In genomic region chr6:39400026-39400425, GRCh38 we compare ENCODE assay signal across 31 cellular contexts.
"Had no signal": no experiment of that assay in that cellular context is flagged by ENCODE, and none has a peak within 500 bp of the region (broad histone marks: within the 10 kb centered on the region; RNA-seq: fewer than 3 reads in every experiment).

No MANE protein-coding gene starts in this region.

- H3K27ac ChIP-seq: adrenal gland, ascending aorta, body of pancreas, brain microvascular endothelial cell, breast epithelium, cardiac muscle cell had no signal

- DNase-seq: activated effector memory CD4-positive, alpha-beta T cell treated with anti-CD3 and anti-CD28 coated beads, Interleukin-2, amount 50 U/mL, for 16 hours; activated effector memory CD4-positive, alpha-beta T cell treated with Interleukin-2 at 50 U/mL for 16 hours; activated gamma-delta T cell; activated gamma-delta T cell treated with Interleukin-2 at 50 U/mL for 16 hours; activated naive CD4-positive, alpha-beta T cell; activated naive CD4-positive, alpha-beta T cell treated with anti-CD3 and anti-CD28 coated beads for 36 hours; activated naive CD4-positive, alpha-beta T cell treated with anti-CD3 and anti-CD28 coated beads, Interleukin-2, amount 10 ng/mL, durations not matched to agents 7 days and 5 days; activated naive CD4-positive, alpha-beta T cell treated with anti-CD3 and anti-CD28 coated beads, Interleukin-2, amount 50 U/mL, for 16 hours; activated naive CD4-positive, alpha-beta T cell treated with Interleukin-2 at 50 U/mL for 16 hours; activated naive CD8-positive, alpha-beta T cell treated with anti-CD3 and anti-CD28 coated beads for 36 hours; activated naive CD8-positive, alpha-beta T cell treated with anti-CD3 and anti-CD28 coated beads, Interleukin-2, amount 10 ng/mL, durations not matched to agents 7 days and 5 days; activated naive CD8-positive, alpha-beta T cell treated with anti-CD3 and anti-CD28 coated beads, Interleukin-2, amount 50 U/mL, for 24 hours; activated T-cell treated with anti-CD3 and anti-CD28 coated beads for 4 hours; activated T-cell treated with anti-CD3 and anti-CD28 coated beads, Interleukin-2, amount 50 U/mL, for 1 hour; activated T-cell treated with anti-CD3 and anti-CD28 coated beads, Interleukin-2, amount 50 U/mL, for 24 hours; activated T-cell treated with anti-CD3 and anti-CD28 coated beads, Interleukin-2, amount 50 U/mL, for 4 hours; activated T-cell treated with anti-CD3 and anti-CD28 coated beads, Interleukin-2, amount 50 U/mL, for 48 hours; activated T-cell treated with anti-CD3 and anti-CD28 coated beads, Interleukin-2, amount 50 U/mL, for 72 hours; adrenal gland; amniotic stem cell; amygdala; anterior cingulate cortex; aorta; body of pancreas; brain microvascular endothelial cell; caudate nucleus; central memory CD4-positive, alpha-beta T cell; cerebellar nuclear complex had no signal

- H3K9me3 ChIP-seq: adrenal gland, ascending aorta, body of pancreas, breast epithelium had no signal

- H3K36me3 ChIP-seq: adrenal gland, ascending aorta, brain microvascular endothelial cell, breast epithelium, cardiac muscle cell had no signal

- H3K4me3 ChIP-seq: adrenal gland, ascending aorta, body of pancreas, breast epithelium, cardiac muscle cell had no signal

- H3K27me3 ChIP-seq: adrenal gland, ascending aorta, body of pancreas, brain microvascular endothelial cell, breast epithelium, cardiac muscle cell had no signal

- H3K4me1 ChIP-seq: adrenal gland, ascending aorta, body of pancreas, breast epithelium had no signal
